In genomic region chr7:41633690-41634089, GRCh38 we compare ENCODE assay signal across 22 cellular contexts.
DNase-seq lines count a peak whose midpoint lies in the region; ATAC-seq, FAIRE-seq and TF ChIP-seq lines count a peak whose summit lies in the region.
"Had no signal": no experiment of that assay in that cellular context is flagged by ENCODE, and none has a peak within 500 bp of the region (broad histone marks: within the 10 kb centered on the region; RNA-seq: fewer than 3 reads in every experiment).

No MANE protein-coding gene starts in this region.

- in situ Hi-C loops in HepG2 (cut with HindIII; ENCODE audit: extremely low pct_ligation_motif_present, low pct_unique_long_range_greater_than_20kb) = no loop called here

- no peaks in the 10 kb centered on the region for H3K27me3 Mint-ChIP-seq in type B pancreatic cell
- H3K27me3 Mint-ChIP-seq: B cell; CD4-positive, alpha-beta T cell had no signal

- TF ChIP-seq EP300 in HepG2 (IDR thresholded peaks at IDR 0.05; ENCODE audit: low read depth in 2 of 2, low read length in 2 of 2) = no peak
- no peak for TF ChIP-seq EP300 in HepG2 (CRISPR knock-in tag; IDR thresholded peaks at IDR 0.05; ENCODE audit: borderline replicate concordance)
- TF ChIP-seq EP300 in H1 (IDR thresholded peaks at IDR 0.05; ENCODE audit: borderline replicate concordance in 1 of 2, low read depth in 2 of 2, low read length in 2 of 2) = no peak

- no peak overlapping the region for H3K4me2 ChIP-seq in HepG2 (ENCODE audit: low read depth, low read length)
- H3K4me2 ChIP-seq in H1 (ENCODE audit: insufficient read depth in 1 of 2, low read depth in 2 of 2, low read length in 2 of 2) = no peak overlapping the region
- H3K4me2 ChIP-seq: A549; BLaER1 treated with 17β-estradiol and CSF1 and Interleukin-3, amounts not matched to agents 10 nM and 100 nM had no signal

- FAIRE-seq in HepG2 (lab: Jason Lieb, UNC) = no peak
- FAIRE-seq in H1 (lab: Jason Lieb, UNC) = no peak
- FAIRE-seq: A549, D721Med, G401.6, GM12891, GM19239 had no signal

- H3K9me3 ChIP-seq in liver (ENCODE audit: control insufficient read depth in 4 of 4, low read length in 3 of 4) (no peaks in the 10 kb centered on the region), HepG2 (ENCODE audit: low read length) (peaks cover 26% of the 10 kb centered on the region; the same call in 1 of the 2 replicates), H1 (ENCODE audit: insufficient read depth in 2 of 2, low read depth in 1 of 2, low read length in 1 of 2) (no peaks in the 10 kb centered on the region), right lobe of liver (no peaks in the 10 kb centered on the region)
- H3K9me3 ChIP-seq: A549; BLaER1 treated with 17β-estradiol and CSF1 and Interleukin-3, amounts not matched to agents 10 nM and 100 nM; Caco-2 had no signal

- POLR2A ChIA-PET in HepG2 (lab: Yijun Ruan, JAX) (no interaction called here), H1 (lab: Charles Lee; ENCODE audit: partially characterized antibody) (no interaction called here)

- H3K56ac ChIP-seq in H1 (replicated peaks; ENCODE audit: insufficient read length, low read depth, low read length) = no peak overlapping the region

- H3K14ac ChIP-seq in H1 (ENCODE audit: insufficient read length) = no peak overlapping the region

- no peak for TF ChIP-seq POLR2A in HepG2 (IDR thresholded peaks at IDR 0.05; ENCODE audit: insufficient read depth in 1 of 2, low read depth in 2 of 2, low read length in 2 of 2)
- TF ChIP-seq POLR2A in H1 (IDR thresholded peaks at IDR 0.05; ENCODE audit: control extremely low read depth in 1 of 2, low read depth in 2 of 2, low read length in 2 of 2) = no peak
- no peak for TF ChIP-seq POLR2A in right lobe of liver (IDR thresholded peaks at IDR 0.05)

- 37% methylated on average over 3 of the region's 3 CpGs for WGBS in liver
- 4% methylated on average over 3 of the region's 3 CpGs for WGBS in HepG2 (ENCODE audit: low lambda C conversion rate)
- WGBS in H1 (ENCODE audit: extremely low coverage in 1 of 2, insufficient coverage in 1 of 2, insufficient read length in 1 of 2, insufficient replicate concordance in 2 of 2, low coverage in 1 of 2, low lambda C conversion rate in 2 of 2, missing lambda C conversion rate in 1 of 2), 2 experiments = 96% methylated on average over 3 of the region's 3 CpGs; no CpG with 5 or more reads in 1 of the 2 experiments
- 25% methylated on average over 3 of the region's 3 CpGs for WGBS in right lobe of liver (ENCODE audit: insufficient coverage, low coverage, low lambda C conversion rate, missing lambda C conversion rate)

- no TSS peak for BruUV-seq in HepG2 (replicated peaks; lab: Mats Ljungman, UMichigan)

- H3K9ac ChIP-seq in liver (ENCODE audit: low read depth in 1 of 2, low read length in 2 of 2) = no peak overlapping the region
- H3K9ac ChIP-seq in HepG2 (ENCODE audit: insufficient read depth, low read depth, low read length) = no peak overlapping the region
- H3K9ac ChIP-seq in H1 (replicated peaks in 1 of 4; ENCODE audit: extremely low read depth in 1 of 4, low read depth in 3 of 4, low read length in 3 of 4) = no peak overlapping the region; a peak in 1 of 7 replicates
- H3K9ac ChIP-seq: BLaER1 treated with 17β-estradiol and CSF1 and Interleukin-3, amounts not matched to agents 10 nM and 100 nM had no signal

- H2BK20ac ChIP-seq in H1 (ENCODE audit: low read length) = peak overlapping the region; percentile 34; the same call in 1 of the 2 replicates

- no peak overlapping the region for H2BK15ac ChIP-seq in H1 (ENCODE audit: low read length)

- H3K27ac ChIP-seq in liver (ENCODE audit: low read depth in 1 of 2, low read length in 2 of 2) = no peak overlapping the region
- no peak overlapping the region for H3K27ac ChIP-seq in HepG2 (ENCODE audit: extremely low read length, insufficient read depth, low read length)
- H3K27ac ChIP-seq in H1 (ENCODE audit: low read depth, low read length) = no peak overlapping the region
- H3K27ac ChIP-seq in right lobe of liver = no peak overlapping the region
- H3K27ac ChIP-seq: 22Rv1; A549; BLaER1 treated with 17β-estradiol and CSF1 and Interleukin-3, amounts not matched to agents 10 nM and 100 nM; C4-2B had no signal

- DNase-seq in HepG2 (ENCODE audit: low spot score) (no peak), H1 (ENCODE audit: low read depth in 1 of 2, low spot score in 2 of 2) (no peak), right lobe of liver (no peak), type B pancreatic cell (ENCODE audit: extremely low spot score, unreplicated experiment) (no peak)
- no peak for DNase-seq in activated CD8-positive, alpha-beta memory T cell treated with anti-CD3 and anti-CD28 coated beads, Interleukin-2, amount 50 U/mL, for 4 hours
- DNase-seq: AML-193; Caco-2; Calu3; CD4-positive, alpha-beta T cell; CD8-positive, alpha-beta T cell; DMS79 treated with DMSO at 0.1 percent for 48 hours; GF-D8 had no signal

- no peak overlapping the region for H2AK5ac ChIP-seq in H1 (ENCODE audit: low read depth, low read length)

- intact Hi-C loops in HepG2 (cut with micrococcal nuclease; ENCODE audit: unreplicated experiment) (no loop called here), right lobe of liver (cut with DNase I) (no loop called here)

- H3K27me3 ChIP-seq in liver (ENCODE audit: control insufficient read depth in 4 of 4, insufficient read depth in 4 of 4, low read length in 3 of 4) (no peaks in the 10 kb centered on the region), HepG2 (ENCODE audit: control insufficient read depth in 1 of 2, insufficient read depth in 2 of 2, low read length in 2 of 2) (no peaks in the 10 kb centered on the region), H1 (replicated peaks in 1 of 4; ENCODE audit: control insufficient read depth in 3 of 4, extremely low read depth in 1 of 4, insufficient read depth in 3 of 4, low read length in 3 of 4) (no peaks in the 10 kb centered on the region), right lobe of liver (no peaks in the 10 kb centered on the region)
- H3K27me3 ChIP-seq: BLaER1 treated with 17β-estradiol and CSF1 and Interleukin-3, amounts not matched to agents 10 nM and 100 nM had no signal

- H3K36me3 Mint-ChIP-seq in type B pancreatic cell = no peaks in the 10 kb centered on the region
- H3K36me3 Mint-ChIP-seq: CD8-positive, alpha-beta T cell had no signal

- no peak overlapping the region for H4K8ac ChIP-seq in H1 (ENCODE audit: extremely low read depth, insufficient read depth, low read length)

- peak overlapping the region; percentile 34 for H2BK120ac ChIP-seq in H1 (replicated peaks; ENCODE audit: low read depth, low read length)

- no peaks in the 10 kb centered on the region for H3K79me2 ChIP-seq in HepG2 (ENCODE audit: insufficient read depth, low read length)
- no peaks in the 10 kb centered on the region for H3K79me2 ChIP-seq in H1 (ENCODE audit: control insufficient read depth in 1 of 2, insufficient read depth in 2 of 2, low read length in 2 of 2)

- H3K4me1 ChIP-seq in liver (ENCODE audit: control insufficient read depth in 4 of 4, insufficient read depth in 4 of 4, low read length in 3 of 4) = peaks cover 0 to 4% (median 2%) of the 10 kb centered on the region in 4 donors
- no peaks in the 10 kb centered on the region for H3K4me1 ChIP-seq in HepG2 (ENCODE audit: insufficient read depth, low read length)
- H3K4me1 ChIP-seq in H1 (replicated peaks in 1 of 4; ENCODE audit: control insufficient read depth in 3 of 4, insufficient read depth in 4 of 4, low read length in 3 of 4) = peaks cover 0 to 20% (median 6%) of the 10 kb centered on the region in 4 experiments; a peak in 4 of 7 replicates
- H3K4me1 ChIP-seq in right lobe of liver = no peaks in the 10 kb centered on the region
- H3K4me1 ChIP-seq: A549; BLaER1 treated with 17β-estradiol and CSF1 and Interleukin-3, amounts not matched to agents 10 nM and 100 nM; Caco-2 had no signal

- H3K79me1 ChIP-seq in H1 (ENCODE audit: low read depth, low read length) = no peaks in the 10 kb centered on the region

- no peak overlapping the region for H3K4ac ChIP-seq in H1 (replicated peaks; ENCODE audit: insufficient read length, low read depth, low read length)

- H3K9me3 Mint-ChIP-seq in type B pancreatic cell = no peaks in the 10 kb centered on the region
- H3K9me3 Mint-ChIP-seq: CD8-positive, alpha-beta T cell had no signal

- H2BK12ac ChIP-seq in H1 (ENCODE audit: low read depth, low read length) = no peak overlapping the region

- no peak overlapping the region for H3K4me3 ChIP-seq in liver (ENCODE audit: low read depth in 1 of 3, low read length in 3 of 3)
- H3K4me3 ChIP-seq in HepG2 (replicated peaks in 1 of 3; ENCODE audit: insufficient read depth in 1 of 3, low read depth in 2 of 3, low read length in 3 of 3) = no peak overlapping the region
- H3K4me3 ChIP-seq in H1 (ENCODE audit: extremely low read depth in 1 of 4, insufficient read depth in 2 of 4, low read depth in 3 of 4, low read length in 4 of 4) = no peak overlapping the region
- H3K4me3 ChIP-seq in right lobe of liver = no peak overlapping the region
- H3K4me3 ChIP-seq: A549; BLaER1 treated with 17β-estradiol and CSF1 and Interleukin-3, amounts not matched to agents 10 nM and 100 nM had no signal

- H3K23me2 ChIP-seq in H1 (ENCODE audit: low read depth, low read length) = no peaks in the 10 kb centered on the region

- no peak overlapping the region for H2BK5ac ChIP-seq in H1 (ENCODE audit: low read depth, low read length)

- H4K20me1 ChIP-seq in HepG2 (ENCODE audit: insufficient read depth, low read length) (no peaks in the 10 kb centered on the region), H1 (replicated peaks in 1 of 2; ENCODE audit: control insufficient read depth in 1 of 2, insufficient read depth in 2 of 2, low read length in 2 of 2) (no peaks in the 10 kb centered on the region)
- H4K20me1 ChIP-seq: BLaER1 treated with 17β-estradiol and CSF1 and Interleukin-3, amounts not matched to agents 10 nM and 100 nM had no signal

- 0 out of 2 replicates have a peak overlapping the region, but pooled peaks have one; percentile 10 for H3K18ac ChIP-seq in H1 (ENCODE audit: extremely low read depth, low read length)

- H3K36me3 ChIP-seq in liver (ENCODE audit: control insufficient read depth in 4 of 4, insufficient read depth in 3 of 4, low read depth in 1 of 4, low read length in 3 of 4) (no peaks in the 10 kb centered on the region), HepG2 (replicated peaks in 1 of 2; ENCODE audit: control insufficient read depth in 1 of 2, insufficient read depth in 2 of 2, low read length in 2 of 2) (no peaks in the 10 kb centered on the region), H1 (ENCODE audit: control insufficient read depth in 2 of 4, insufficient read depth in 4 of 4, low read length in 3 of 4) (no peaks in the 10 kb centered on the region), right lobe of liver (no peaks in the 10 kb centered on the region)
- H3K36me3 ChIP-seq: BLaER1 treated with 17β-estradiol and CSF1 and Interleukin-3, amounts not matched to agents 10 nM and 100 nM had no signal

- no peak for ATAC-seq in HepG2
- peak; percentile 51 to 83 (median 74) for ATAC-seq in right lobe of liver
- ATAC-seq: A549; CD8-positive, alpha-beta T cell had no signal

- TF ChIP-seq CTCF in liver (IDR thresholded peaks at IDR 0.05; ENCODE audit: low read depth, low read length, missing input control) = no peak
- TF ChIP-seq CTCF in HepG2 (CRISPR knock-in tag; IDR thresholded peaks at IDR 0.05) = no peak
- TF ChIP-seq CTCF in H1 (IDR thresholded peaks at IDR 0.05; ENCODE audit: control extremely low read depth in 1 of 3, insufficient read depth in 1 of 3, low read depth in 1 of 3, low read length in 3 of 3) = no peak
- no peak for TF ChIP-seq CTCF in right lobe of liver (IDR thresholded peaks at IDR 0.05)
- TF ChIP-seq CTCF in type B pancreatic cell (conservative IDR thresholded peaks at IDR 0.05) = no peak

- no peak overlapping the region for H3K4me3 Mint-ChIP-seq in type B pancreatic cell
- H3K4me3 Mint-ChIP-seq: B cell; CD4-positive, alpha-beta T cell; CD8-positive, alpha-beta T cell had no signal

- TF ChIP-seq RAD21 in liver (IDR thresholded peaks at IDR 0.05) (no peak), HepG2 (CRISPR knock-in tag; IDR thresholded peaks at IDR 0.05) (no peak), H1 (IDR thresholded peaks at IDR 0.05 in 1 of 2, conservative IDR thresholded peaks at IDR 0.05 in 1 of 2; ENCODE audit: low read depth in 2 of 2, low read length in 2 of 2) (no peak)

- H4K5ac ChIP-seq in H1 (ENCODE audit: insufficient read length, low read depth, low read length) = no peak overlapping the region

- no peak overlapping the region for H3K23ac ChIP-seq in H1 (ENCODE audit: insufficient read length)

- CTCF ChIA-PET in HepG2 (lab: Yijun Ruan, JAX; ENCODE audit: low intra/inter-chr PET ratio, low total read pairs) (no interaction called here), H1 (lab: Charles Lee; ENCODE audit: partially characterized antibody) (no interaction called here)

- H3K4me1 Mint-ChIP-seq in type B pancreatic cell (ENCODE audit: unreplicated experiment) = no peaks in the 10 kb centered on the region

- H4K91ac ChIP-seq in H1 (replicated peaks; ENCODE audit: insufficient read length, low read length) = no peak overlapping the region

- no peak overlapping the region for H2AFZ ChIP-seq in HepG2 (ENCODE audit: low read length)
- H2AFZ ChIP-seq in H1 (ENCODE audit: low read length) = no peak overlapping the region

- no peak overlapping the region for H3K27ac Mint-ChIP-seq in type B pancreatic cell
- H3K27ac Mint-ChIP-seq: B cell; CD4-positive, alpha-beta T cell; CD8-positive, alpha-beta T cell had no signal
